9 cellular contexts compared by ENCODE assay signal in genomic region chr20:62624719-62625455, GRCh38. TPM values are rescaled to one million over a fixed set of nuclear protein-coding genes. Genes with fewer than 3 reads are reported as not detected.
DNase-seq lines count a peak whose midpoint lies in the region; ATAC-seq lines count a peak whose summit lies in the region.
"Had no signal": no experiment of that assay in that cellular context is flagged by ENCODE, and none has a peak within 500 bp of the region (broad histone marks: within the 10 kb centered on the region; RNA-seq: fewer than 3 reads in every experiment).

No MANE protein-coding gene starts in this region.

- peaks cover 48% of the 10 kb centered on the region for H3K4me1 ChIP-seq in mucosa of stomach (ENCODE audit: control insufficient read depth, insufficient read depth, low read length)
- no peaks in the 10 kb centered on the region for H3K4me1 ChIP-seq in urinary bladder (ENCODE audit: insufficient read depth)

- H3K27ac ChIP-seq in caudate nucleus (ENCODE audit: low read depth, low read length) = peak overlapping the region; percentile 85
- H3K27ac ChIP-seq in urinary bladder (ENCODE audit: low read depth) = peak overlapping the region; percentile 98

- no peaks in the 10 kb centered on the region for H3K9me3 ChIP-seq in mucosa of stomach (ENCODE audit: control insufficient read depth, low read length)

- H3K27me3 ChIP-seq in mucosa of stomach (ENCODE audit: control insufficient read depth, insufficient read depth, low read length) = no peaks in the 10 kb centered on the region

- H3K36me3 ChIP-seq in mucosa of stomach (ENCODE audit: control insufficient read depth, insufficient read depth, low read length) (no peaks in the 10 kb centered on the region), urinary bladder (ENCODE audit: insufficient read depth) (no peaks in the 10 kb centered on the region)

- intact Hi-C loops in Right ventricle myocardium inferior (cut with DNase I) = loop anchor here (2.0 to 5.0 kb wide), 2 partner anchors 18 to 167 kb away; partner anchors contain the start of gene SLCO4A1
- intact Hi-C loops in cardiac septum (cut with DNase I) = no loop called here

- no peak overlapping the region for H3K4me3 ChIP-seq in mucosa of stomach (ENCODE audit: low read length)
- no peak overlapping the region for H3K4me3 ChIP-seq in urinary bladder (ENCODE audit: low read depth, low read length)

- H3K9ac ChIP-seq in mucosa of stomach (ENCODE audit: low read length) = peak overlapping the region; percentile 76

- DNase-seq in Right ventricle myocardium inferior (ENCODE audit: missing footprints) (peak; percentile 84), cardiac septum (ENCODE audit: low spot score) (no peak), caudate nucleus (lab: John Stamatoyannopoulos, UW) (no peak)
- DNase-seq: NCI-H345 had no signal

- no peak for ATAC-seq in Right ventricle myocardium inferior
- no peak for ATAC-seq in HG03196 (IDR thresholded peaks at IDR 0.05; ENCODE audit: unreplicated experiment)
- no peak for ATAC-seq in HG03039 (IDR thresholded peaks at IDR 0.05; ENCODE audit: unreplicated experiment)
- no peak for ATAC-seq in GM21723 (IDR thresholded peaks at IDR 0.05; ENCODE audit: unreplicated experiment)

- WGBS in urinary bladder = 85% methylated on average over 32 of the region's 32 CpGs

RNA-seq across cellular contexts. Expression of gene SLCO4A1, which starts 17.4 kb away (rescaled TPM):
- total RNA-seq in Right ventricle myocardium inferior (15.5 TPM), cardiac septum (10.8 TPM), urinary bladder (1.4 TPM)
- 24.8 TPM for polyA plus RNA-seq in urinary bladder
